Comparison of ENCODE assay signal across 23 cellular contexts in genomic region chr14:66735853-66736252, GRCh38.
"Had no signal": no experiment of that assay in that cellular context is flagged by ENCODE, and none has a peak within 500 bp of the region (broad histone marks: within the 10 kb centered on the region; RNA-seq: fewer than 3 reads in every experiment).

No MANE protein-coding gene starts in this region.

- H3K27ac Mint-ChIP-seq: naive thymus-derived CD8-positive, alpha-beta T cell; natural killer cell treated with Interleukin-12 subunit alpha and Interleukin-12 subunit beta and Interleukin-15 and Interleukin-18, amount 100 ng/mL, for 72 hours; nephron progenitor cell; stimulated activated effector memory CD8-positive, alpha-beta T cell treated with anti-CD3 and anti-CD28 coated beads, Interleukin-12 subunit alpha, Interleukin-12 subunit beta, amount 100 ng/mL, for 72 hours; stimulated activated naive B cell treated with anti-CD40 and anti-IgM and Interleukin-4, amounts not matched to agents 10 μg/mL and 1 μg/mL and 100 μg/mL, for 72 hours; stimulated activated naive CD8-positive, alpha-beta T cell treated with anti-CD3 and anti-CD28 coated beads, Interleukin-15, Interleukin-2, amounts not matched to agents 100 ng/mL and 50 ng/mL, for 24 hours had no signal

- H3K27me3 Mint-ChIP-seq: naive thymus-derived CD8-positive, alpha-beta T cell; natural killer cell treated with Interleukin-12 subunit alpha and Interleukin-12 subunit beta and Interleukin-15 and Interleukin-18, amount 100 ng/mL, for 72 hours; stimulated activated naive B cell treated with anti-CD40 and anti-IgM and Interleukin-4, amounts not matched to agents 10 μg/mL and 1 μg/mL and 100 μg/mL, for 72 hours; stimulated activated naive CD8-positive, alpha-beta T cell treated with anti-CD3 and anti-CD28 coated beads, Interleukin-15, Interleukin-2, amounts not matched to agents 100 ng/mL and 50 ng/mL, for 24 hours had no signal

- H3K4me3 Mint-ChIP-seq: naive thymus-derived CD8-positive, alpha-beta T cell; natural killer cell treated with Interleukin-12 subunit alpha and Interleukin-12 subunit beta and Interleukin-15 and Interleukin-18, amount 100 ng/mL, for 72 hours; nephron progenitor cell; neural crest cell; stimulated activated effector memory CD8-positive, alpha-beta T cell treated with anti-CD3 and anti-CD28 coated beads, Interleukin-12 subunit alpha, Interleukin-12 subunit beta, amount 100 ng/mL, for 72 hours; stimulated activated naive B cell treated with anti-CD40 and anti-IgM and Interleukin-4, amounts not matched to agents 10 μg/mL and 1 μg/mL and 100 μg/mL, for 72 hours; stimulated activated naive CD8-positive, alpha-beta T cell treated with anti-CD3 and anti-CD28 coated beads, Interleukin-15, Interleukin-2, amounts not matched to agents 100 ng/mL and 50 ng/mL, for 24 hours had no signal

- H3K4me1 Mint-ChIP-seq: nephron progenitor cell; neural crest cell; stimulated activated effector memory CD8-positive, alpha-beta T cell treated with anti-CD3 and anti-CD28 coated beads, Interleukin-12 subunit alpha, Interleukin-12 subunit beta, amount 100 ng/mL, for 72 hours had no signal

- DNase-seq: naive thymus-derived CD8-positive, alpha-beta T cell; nephron progenitor cell; nucleus accumbens; pancreas; right cardiac atrium; right lobe of liver; sigmoid colon; small intestine; stimulated activated CD4-positive, alpha-beta T cell treated with anti-CD3 and anti-CD28 coated beads, Interleukin-15, amount 100 ng/mL, for 24 hours; stimulated activated CD4-positive, alpha-beta T cell treated with anti-CD3 and anti-CD28 coated beads, Interleukin-2, amount 100 ng/mL, for 24 hours; stimulated activated CD4-positive, alpha-beta T cell treated with anti-CD3 and anti-CD28 coated beads, Interleukin-2, amount 100 ng/mL, for 48 hours; stimulated activated CD4-positive, alpha-beta T cell treated with anti-CD3 and anti-CD28 coated beads, Interleukin-4, amount 100 ng/mL, for 24 hours; stimulated activated naive B cell treated with anti-CD40 and anti-IgM and Interleukin-4, amounts not matched to agents 10 μg/mL and 1 μg/mL and 100 μg/mL, for 72 hours; stimulated activated naive CD4-positive, alpha-beta T cell treated with Interleukin-2 at 50 U/mL for 16 hours; stomach; thyroid gland; trophoblast cell; upper lobe of right lung; uterus had no signal

- FAIRE-seq: pancreas, small intestine had no signal

- H3K36me3 Mint-ChIP-seq: stimulated activated effector memory CD8-positive, alpha-beta T cell treated with anti-CD3 and anti-CD28 coated beads, Interleukin-12 subunit alpha, Interleukin-12 subunit beta, amount 100 ng/mL, for 72 hours had no signal
